In genomic region chr13:94312511-94313191, GRCh38 we compare ENCODE assay signal across 10 cellular contexts.
DNase-seq lines count a peak whose midpoint lies in the region; ATAC-seq and TF ChIP-seq lines count a peak whose summit lies in the region.
"Had no signal": no experiment of that assay in that cellular context is flagged by ENCODE, and none has a peak within 500 bp of the region (broad histone marks: within the 10 kb centered on the region; RNA-seq: fewer than 3 reads in every experiment).

No MANE protein-coding gene starts in this region.

- no peaks in the 10 kb centered on the region for H3K9me2 ChIP-seq in hepatocyte (replicated peaks; ENCODE audit: insufficient read depth)

- ATAC-seq in left ventricle myocardium superior (peak; percentile 23), right cardiac atrium (no peak), HG03442 (IDR thresholded peaks at IDR 0.05; ENCODE audit: unreplicated experiment) (peak; percentile 89)
- ATAC-seq in activated CD8-positive, alpha-beta T cell treated with anti-CD3 and anti-CD28 coated beads for 36 hours = peak; percentile 71
- ATAC-seq: psoas muscle had no signal

- CTCF ChIA-PET in activated CD8-positive, alpha-beta T cell treated with anti-CD3 and anti-CD28 coated beads for 36 hours (lab: Charles Lee) = interaction anchor here (1.0 kb wide), 1 partner anchor 13 kb away, joined by 3 read pairs; no protein-coding TSS in a partner anchor

- intact Hi-C loops in left ventricle myocardium superior (cut with micrococcal nuclease) = no loop called here
- intact Hi-C loops in right cardiac atrium (cut with DNase I) = no loop called here
- intact Hi-C loops in activated CD8-positive, alpha-beta T cell treated with anti-CD3 and anti-CD28 coated beads for 36 hours (cut with micrococcal nuclease) = no loop called here

- H3K27me3 Mint-ChIP-seq in activated CD8-positive, alpha-beta T cell treated with anti-CD3 and anti-CD28 coated beads for 36 hours = no peaks in the 10 kb centered on the region
- no peaks in the 10 kb centered on the region for H3K27me3 Mint-ChIP-seq in type B pancreatic cell

- H2AFZ ChIP-seq in hepatocyte = no peak overlapping the region

- POLR2A ChIA-PET in activated CD8-positive, alpha-beta T cell treated with anti-CD3 and anti-CD28 coated beads for 36 hours (lab: Charles Lee) = interaction anchor here (0.6 kb wide), 2 partner anchors 11 to 1144 kb away, joined by 3 read pairs; no protein-coding TSS in a partner anchor

- no peak for DNase-seq in left ventricle myocardium superior
- DNase-seq in right cardiac atrium = no peak
- peak; percentile 5 for DNase-seq in activated CD8-positive, alpha-beta T cell treated with anti-CD3 and anti-CD28 coated beads for 36 hours
- no peak for DNase-seq in type B pancreatic cell (ENCODE audit: extremely low spot score, unreplicated experiment)
- DNase-seq in hepatocyte (ENCODE audit: low spot score) = no peak
- DNase-seq in GM19240 (ENCODE audit: insufficient read length, low spot score) = no peak
- DNase-seq in NCI-H1048 (lab: John Stamatoyannopoulos, UW) = no peak
- DNase-seq: psoas muscle had no signal

- H4K20me1 ChIP-seq in hepatocyte (ENCODE audit: insufficient read depth, poor library complexity, severe bottlenecking) = no peaks in the 10 kb centered on the region
- H4K20me1 ChIP-seq: BLaER1 had no signal

- 60% methylated on average over 15 of the region's 15 CpGs for WGBS in right cardiac atrium
- 82% methylated on average over 15 of the region's 15 CpGs for WGBS in hepatocyte (ENCODE audit: low lambda C conversion rate, missing lambda C conversion rate)

- H3K4me3 Mint-ChIP-seq in activated CD8-positive, alpha-beta T cell treated with anti-CD3 and anti-CD28 coated beads for 36 hours = no peak overlapping the region
- H3K4me3 Mint-ChIP-seq in type B pancreatic cell = peak overlapping the region; percentile 63

- H3K4me1 ChIP-seq in right cardiac atrium (ENCODE audit: control insufficient read depth, insufficient read depth, low read length) = no peaks in the 10 kb centered on the region
- peaks cover 8% of the 10 kb centered on the region for H3K4me1 ChIP-seq in hepatocyte (ENCODE audit: insufficient read depth)
- H3K4me1 ChIP-seq: psoas muscle had no signal

- peak overlapping the region; percentile 3 for H3K27ac Mint-ChIP-seq in activated CD8-positive, alpha-beta T cell treated with anti-CD3 and anti-CD28 coated beads for 36 hours
- no peak overlapping the region for H3K27ac Mint-ChIP-seq in type B pancreatic cell

- no peak overlapping the region for H3K27ac ChIP-seq in right cardiac atrium (ENCODE audit: low read length)
- no peak overlapping the region for H3K27ac ChIP-seq in hepatocyte
- H3K27ac ChIP-seq: BLaER1, psoas muscle had no signal

- H3K4me1 Mint-ChIP-seq in activated CD8-positive, alpha-beta T cell treated with anti-CD3 and anti-CD28 coated beads for 36 hours (ENCODE audit: low read depth) = peaks cover 9% of the 10 kb centered on the region
- peaks cover 20% of the 10 kb centered on the region for H3K4me1 Mint-ChIP-seq in type B pancreatic cell (ENCODE audit: unreplicated experiment)

- H3K36me3 ChIP-seq in hepatocyte (replicated peaks; ENCODE audit: insufficient read depth, low read depth) = no peaks in the 10 kb centered on the region
- H3K36me3 ChIP-seq: BLaER1 had no signal

- no peaks in the 10 kb centered on the region for H3K79me2 ChIP-seq in hepatocyte

- no peaks in the 10 kb centered on the region for H3K9me3 ChIP-seq in right cardiac atrium (ENCODE audit: control insufficient read depth, low read length)
- H3K9me3 ChIP-seq in hepatocyte (ENCODE audit: low read depth) = no peaks in the 10 kb centered on the region
- H3K9me3 ChIP-seq: BLaER1, psoas muscle had no signal

- no peaks in the 10 kb centered on the region for H3K9me3 Mint-ChIP-seq in activated CD8-positive, alpha-beta T cell treated with anti-CD3 and anti-CD28 coated beads for 36 hours
- H3K9me3 Mint-ChIP-seq in type B pancreatic cell = peaks cover 9% of the 10 kb centered on the region

- H3K4me3 ChIP-seq in right cardiac atrium (ENCODE audit: low read length) (no peak overlapping the region), hepatocyte (no peak overlapping the region)
- H3K4me3 ChIP-seq: BLaER1, psoas muscle had no signal

- H3K36me3 Mint-ChIP-seq in activated CD8-positive, alpha-beta T cell treated with anti-CD3 and anti-CD28 coated beads for 36 hours (ENCODE audit: low read depth) = no peaks in the 10 kb centered on the region
- H3K36me3 Mint-ChIP-seq in type B pancreatic cell = peaks cover 3% of the 10 kb centered on the region

- TF ChIP-seq CTCF in activated CD8-positive, alpha-beta T cell treated with anti-CD3 and anti-CD28 coated beads for 36 hours (IDR thresholded peaks at IDR 0.05) = no peak
- no peak for TF ChIP-seq CTCF in type B pancreatic cell (conservative IDR thresholded peaks at IDR 0.05)
- no peak for TF ChIP-seq CTCF in hepatocyte (IDR thresholded peaks at IDR 0.05; ENCODE audit: poor library complexity)

- no peak overlapping the region for H3K4me2 ChIP-seq in hepatocyte
- H3K4me2 ChIP-seq: BLaER1 had no signal

- H3K27me3 ChIP-seq in right cardiac atrium (ENCODE audit: control insufficient read depth, insufficient read depth) (no peaks in the 10 kb centered on the region), hepatocyte (no peaks in the 10 kb centered on the region)
- H3K27me3 ChIP-seq: BLaER1 had no signal

Comparison
In these comparisons a context has a peak if more than half of its experiments do, and no peak if none do; other contexts are left out.
1. ATAC-seq: peak in left ventricle myocardium superior (single experiment), HG03442 (single experiment) and activated CD8-positive, alpha-beta T cell treated with anti-CD3 and anti-CD28 coated beads for 36 hours (single experiment); none in right cardiac atrium (0 of 2).